ENCODE assay signal across 8 cellular contexts in the genomic region with DNA sequence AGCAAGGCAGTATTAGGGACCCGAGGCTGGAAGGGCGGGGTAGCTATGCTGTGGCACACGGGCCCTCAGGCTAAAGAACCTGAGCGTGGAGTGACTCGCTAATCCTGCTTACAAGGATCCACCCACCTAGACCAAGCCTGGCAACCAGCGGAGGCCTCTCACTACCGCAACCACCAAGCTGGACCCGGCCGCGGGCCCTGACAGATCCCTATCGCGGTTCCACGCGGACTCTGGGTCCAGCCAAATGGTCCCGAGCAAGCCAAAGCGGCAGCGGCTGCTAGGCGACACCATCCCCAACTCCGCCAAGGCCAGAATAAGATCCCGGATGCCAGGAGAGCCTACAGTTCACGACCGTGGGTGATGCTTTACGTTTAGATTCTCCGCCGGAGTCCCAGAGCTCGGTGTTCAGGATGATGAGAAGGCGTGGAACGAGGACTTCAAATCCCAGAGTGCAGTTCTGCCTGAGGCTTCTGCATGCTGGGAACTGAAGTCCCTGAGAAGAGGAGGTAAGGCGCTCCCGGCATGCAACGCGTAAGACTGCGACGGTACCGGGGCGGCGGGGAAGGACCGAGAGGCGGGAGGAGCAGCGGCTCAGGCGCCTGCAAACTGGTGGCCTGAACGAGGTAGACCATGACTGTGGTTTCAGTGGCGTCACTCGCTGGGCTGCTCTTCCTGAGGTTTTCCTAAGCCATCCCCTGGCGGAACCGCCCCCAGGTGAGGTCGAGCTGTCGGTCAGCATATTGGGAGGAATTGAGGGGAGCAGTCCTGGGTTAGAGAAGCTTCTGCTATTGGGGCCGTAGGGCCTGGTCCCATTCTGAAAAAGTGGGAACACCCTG. TPM values are rescaled to one million over a fixed set of nuclear protein-coding genes. Genes with fewer than 3 reads are reported as not detected.
DNase-seq lines count a peak whose midpoint lies in the region; ATAC-seq, FAIRE-seq and TF ChIP-seq lines count a peak whose summit lies in the region.

A gene with protein sequence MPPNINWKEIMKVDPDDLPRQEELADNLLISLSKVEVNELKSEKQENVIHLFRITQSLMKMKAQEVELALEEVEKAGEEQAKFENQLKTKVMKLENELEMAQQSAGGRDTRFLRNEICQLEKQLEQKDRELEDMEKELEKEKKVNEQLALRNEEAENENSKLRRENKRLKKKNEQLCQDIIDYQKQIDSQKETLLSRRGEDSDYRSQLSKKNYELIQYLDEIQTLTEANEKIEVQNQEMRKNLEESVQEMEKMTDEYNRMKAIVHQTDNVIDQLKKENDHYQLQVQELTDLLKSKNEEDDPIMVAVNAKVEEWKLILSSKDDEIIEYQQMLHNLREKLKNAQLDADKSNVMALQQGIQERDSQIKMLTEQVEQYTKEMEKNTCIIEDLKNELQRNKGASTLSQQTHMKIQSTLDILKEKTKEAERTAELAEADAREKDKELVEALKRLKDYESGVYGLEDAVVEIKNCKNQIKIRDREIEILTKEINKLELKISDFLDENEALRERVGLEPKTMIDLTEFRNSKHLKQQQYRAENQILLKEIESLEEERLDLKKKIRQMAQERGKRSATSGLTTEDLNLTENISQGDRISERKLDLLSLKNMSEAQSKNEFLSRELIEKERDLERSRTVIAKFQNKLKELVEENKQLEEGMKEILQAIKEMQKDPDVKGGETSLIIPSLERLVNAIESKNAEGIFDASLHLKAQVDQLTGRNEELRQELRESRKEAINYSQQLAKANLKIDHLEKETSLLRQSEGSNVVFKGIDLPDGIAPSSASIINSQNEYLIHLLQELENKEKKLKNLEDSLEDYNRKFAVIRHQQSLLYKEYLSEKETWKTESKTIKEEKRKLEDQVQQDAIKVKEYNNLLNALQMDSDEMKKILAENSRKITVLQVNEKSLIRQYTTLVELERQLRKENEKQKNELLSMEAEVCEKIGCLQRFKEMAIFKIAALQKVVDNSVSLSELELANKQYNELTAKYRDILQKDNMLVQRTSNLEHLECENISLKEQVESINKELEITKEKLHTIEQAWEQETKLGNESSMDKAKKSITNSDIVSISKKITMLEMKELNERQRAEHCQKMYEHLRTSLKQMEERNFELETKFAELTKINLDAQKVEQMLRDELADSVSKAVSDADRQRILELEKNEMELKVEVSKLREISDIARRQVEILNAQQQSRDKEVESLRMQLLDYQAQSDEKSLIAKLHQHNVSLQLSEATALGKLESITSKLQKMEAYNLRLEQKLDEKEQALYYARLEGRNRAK (N-terminal part only) (minus strand): TSS at position 315 of the 836 bp plus-strand sequence. CDS start 781 bp downstream, outside the sequence.
Gene TMTC3 (plus strand): TSS at position 534 of the 836 bp plus-strand sequence. CDS start 6,009 bp downstream, outside the sequence.

- WGBS in HepG2 (ENCODE audit: low lambda C conversion rate): 3% methylated on average over 6 of the region's 49 CpGs

- peak within 1 kb of the TSS; percentile 78 for H3K4me2 ChIP-seq in HepG2 (ENCODE audit: low read depth, low read length)

- intact Hi-C loops in HepG2 (cut with micrococcal nuclease; ENCODE audit: unreplicated experiment): loop anchor here (5.0 to 10.0 kb wide), 5 partner anchors 35 to 873 kb away; a partner anchor contains a TSS

- FAIRE-seq in HepG2 (lab: Jason Lieb, UNC): peak; percentile 99

- H3K27me3 Mint-ChIP-seq in CD4-positive, CD25-positive, alpha-beta regulatory T cell: no peaks in the 10 kb centered on the region

- peak within 1 kb of the TSS; percentile 69 for H3K9ac ChIP-seq in HepG2 (ENCODE audit: insufficient read depth, low read depth, low read length)

- TF ChIP-seq EP300 in HepG2 (IDR thresholded peaks at IDR 0.05; ENCODE audit: low read depth in 2 of 2, low read length in 2 of 2) (0 out of 4 replicates have a peak, but pooled peaks of 1 of the 2 experiments have one; percentile 12), HepG2 (CRISPR knock-in tag; IDR thresholded peaks at IDR 0.05; ENCODE audit: borderline replicate concordance) (no peak)

- POLR2A ChIA-PET in HepG2 (lab: Yijun Ruan, JAX): interaction anchor here (0.6 to 1.4 kb wide), 4 partner anchors 11 to 109 kb away, joined by 3 to 5 read pairs (median 4); a partner anchor contains a TSS

- peak within 1 kb of the TSS; percentile 92 to 96 (median 94) for H3K4me3 Mint-ChIP-seq in CD4-positive, CD25-positive, alpha-beta regulatory T cell

- H3K27ac Mint-ChIP-seq in CD4-positive, CD25-positive, alpha-beta regulatory T cell: peak within 1 kb of the TSS; percentile 91 to 99 (median 98)

- TF ChIP-seq RAD21 in HepG2 (CRISPR knock-in tag; IDR thresholded peaks at IDR 0.05): no peak

- H3K36me3 Mint-ChIP-seq in CD4-positive, CD25-positive, alpha-beta regulatory T cell: peaks cover 21% of the 10 kb centered on the region

- peak within 1 kb of the TSS; percentile 48 for H2AFZ ChIP-seq in HepG2 (ENCODE audit: low read length)

- peak; percentile 95 to 97 for ATAC-seq in CD4-positive, CD25-positive, alpha-beta regulatory T cell (ENCODE audit: low read depth in 2 of 2)
- ATAC-seq in GM19438 (IDR thresholded peaks at IDR 0.05; ENCODE audit: low read depth, unreplicated experiment) (peak; percentile 92), HG03571 (IDR thresholded peaks at IDR 0.05; ENCODE audit: unreplicated experiment) (peak; percentile 94), HepG2 (peak; percentile 97)

- peak; percentile 93 to 99 (median 95) for DNase-seq in CD4-positive, CD25-positive, alpha-beta regulatory T cell
- DNase-seq in NCI-H774 (lab: John Stamatoyannopoulos, UW): peak; percentile 99
- peak; percentile 90 to 93 for DNase-seq in activated CD4-positive, alpha-beta T cell treated with anti-CD3 and anti-CD28 coated beads, Interleukin-2, amount 50 U/mL, for 48 hours
- peak; percentile 95 to 99 for DNase-seq in dermis microvascular lymphatic vessel endothelial cell (ENCODE audit: low read depth in 2 of 2)
- DNase-seq in HepG2 (ENCODE audit: low spot score): peak; percentile 99
- peak; percentile 79 to 81 for DNase-seq in stimulated activated CD4-positive, alpha-beta T cell treated with anti-CD3 and anti-CD28 coated beads, Interleukin-2, amount 100 ng/mL, for 48 hours

- TF ChIP-seq POLR2A in HepG2 (IDR thresholded peaks at IDR 0.05; ENCODE audit: insufficient read depth in 1 of 2, low read depth in 2 of 2, low read length in 2 of 2): peak; percentile 47 to 62; a peak in 3 of 4 replicates

- H3K4me1 ChIP-seq in CD4-positive, CD25-positive, alpha-beta regulatory T cell (ENCODE audit: control insufficient read depth, insufficient read depth, low read length, poor library complexity, severe bottlenecking): peaks cover 28% of the 10 kb centered on the region
- H3K4me1 ChIP-seq in HepG2 (ENCODE audit: insufficient read depth, low read length): peaks cover 34% of the 10 kb centered on the region

- in situ Hi-C loops in HepG2 (cut with HindIII; ENCODE audit: extremely low pct_ligation_motif_present, low pct_unique_long_range_greater_than_20kb): loop anchor here (25.0 kb wide), 1 partner anchor 845 kb away; no protein-coding TSS in a partner anchor

- H3K9me3 ChIP-seq in CD4-positive, CD25-positive, alpha-beta regulatory T cell (ENCODE audit: control insufficient read depth in 2 of 2, low read length in 2 of 2): no peaks in the 10 kb centered on the region
- no peaks in the 10 kb centered on the region for H3K9me3 ChIP-seq in HepG2 (ENCODE audit: low read length)

- H3K36me3 ChIP-seq in CD4-positive, CD25-positive, alpha-beta regulatory T cell (ENCODE audit: control insufficient read depth, insufficient read depth, low read length): peaks cover 10% of the 10 kb centered on the region
- no peaks in the 10 kb centered on the region for H3K36me3 ChIP-seq in HepG2 (replicated peaks in 1 of 2; ENCODE audit: control insufficient read depth in 1 of 2, insufficient read depth in 2 of 2, low read length in 2 of 2)

- no peaks in the 10 kb centered on the region for H3K27me3 ChIP-seq in CD4-positive, CD25-positive, alpha-beta regulatory T cell (ENCODE audit: control insufficient read depth, insufficient read depth, low read length)
- H3K27me3 ChIP-seq in HepG2 (ENCODE audit: control insufficient read depth in 1 of 2, insufficient read depth in 2 of 2, low read length in 2 of 2): no peaks in the 10 kb centered on the region; a peak in 1 of 5 replicates

- H3K4me3 ChIP-seq in CD4-positive, CD25-positive, alpha-beta regulatory T cell (ENCODE audit: low read depth, low read length): peak within 1 kb of the TSS; percentile 92
- peak within 1 kb of the TSS; percentile 73 to 86 (median 75) for H3K4me3 ChIP-seq in HepG2 (replicated peaks in 1 of 3; ENCODE audit: insufficient read depth in 1 of 3, low read depth in 2 of 3, low read length in 3 of 3)

- peaks cover 11% of the 10 kb centered on the region for H3K79me2 ChIP-seq in HepG2 (ENCODE audit: insufficient read depth, low read length)

- H4K20me1 ChIP-seq in HepG2 (ENCODE audit: insufficient read depth, low read length): no peaks in the 10 kb centered on the region

- no peak for TF ChIP-seq CTCF in HepG2 (CRISPR knock-in tag; IDR thresholded peaks at IDR 0.05)

- H3K4me1 Mint-ChIP-seq in CD4-positive, CD25-positive, alpha-beta regulatory T cell: peaks cover 23 to 60% (median 47%) of the 10 kb centered on the region in 4 donors

- CTCF ChIA-PET in HepG2 (lab: Yijun Ruan, JAX; ENCODE audit: low intra/inter-chr PET ratio, low total read pairs): no interaction called here

- no TSS peak for BruUV-seq in HepG2 (replicated peaks; lab: Mats Ljungman, UMichigan)

- H3K9me3 Mint-ChIP-seq in CD4-positive, CD25-positive, alpha-beta regulatory T cell: no peaks in the 10 kb centered on the region

- H3K27ac ChIP-seq in CD4-positive, CD25-positive, alpha-beta regulatory T cell (ENCODE audit: insufficient read depth, low read length, poor library complexity, severe bottlenecking): peak within 1 kb of the TSS; percentile 88
- H3K27ac ChIP-seq in HepG2 (ENCODE audit: extremely low read length, insufficient read depth, low read length): peak within 1 kb of the TSS; percentile 68

RNA-seq across cellular contexts. Expression of the first gene that starts in this region (rescaled TPM):
- total RNA-seq in CD4-positive, CD25-positive, alpha-beta regulatory T cell: 16.7 TPM
- 1 to 10 TPM; 2.1 to 6.7 (median 4.1) TPM for polyA plus RNA-seq in CD4-positive, CD25-positive, alpha-beta regulatory T cell
- 2.8 and 6.2 TPM in 2 replicates for total RNA-seq in dermis microvascular lymphatic vessel endothelial cell
- 10.8 and 13.2 TPM in 2 replicates for total RNA-seq in HepG2 (2016; rRNA removed; fragmentation: Illumina TruSeq; extraction: Trizol)
- 2.0 and 2.2 TPM in 2 replicates for total RNA-seq in HepG2 (2016; cell fraction: cytosol; rRNA removed; fragmentation: Illumina TruSeq; extraction: Trizol; ENCODE audit: low read depth)
- 9.7 and 9.8 TPM in 2 replicates for total RNA-seq in HepG2 (2016; cell fraction: insoluble cytoplasmic fraction; rRNA removed; fragmentation: Illumina TruSeq; extraction: Trizol)
- 3.1 and 4.5 TPM in 2 replicates for total RNA-seq in HepG2 (2016; cell fraction: membrane; rRNA removed; fragmentation: Illumina TruSeq; extraction: Trizol)
- total RNA-seq in HepG2 (2016; cell fraction: nucleus; rRNA removed; fragmentation: Illumina TruSeq; extraction: Trizol): 23.2 and 24.7 TPM in 2 replicates
- 2.4 TPM in 2 replicates for polyA plus RNA-seq in HepG2 (2011; rRNA removed)
- polyA plus RNA-seq in HepG2 (2011; cell fraction: cytosol; rRNA removed): 1.9 and 2.8 TPM in 2 replicates
- polyA plus RNA-seq in HepG2 (2011; cell fraction: nucleus; rRNA removed): 11.0 and 11.1 TPM in 2 replicates
- polyA plus RNA-seq in HepG2 (2012): 4.3 and 4.8 TPM in 2 replicates
- polyA plus RNA-seq in HepG2 (2016; cell fraction: cytosol; fragmentation: Illumina TruSeq; extraction: Trizol; ENCODE audit: low read depth): 0.49 and 0.53 TPM in 2 replicates
- polyA plus RNA-seq in HepG2 (2016; cell fraction: insoluble cytoplasmic fraction; fragmentation: Illumina TruSeq; extraction: Trizol; ENCODE audit: low read depth): 7.8 and 10.1 TPM in 2 replicates
- polyA plus RNA-seq in HepG2 (2016; cell fraction: membrane; fragmentation: Illumina TruSeq; extraction: Trizol; ENCODE audit: low read depth): 0.85 and 1.5 TPM in 2 replicates
- 15.0 and 17.1 TPM in 2 replicates for polyA plus RNA-seq in HepG2 (2016; cell fraction: nucleus; fragmentation: Illumina TruSeq; extraction: Trizol; ENCODE audit: insufficient read depth, low read depth)
- 2.2 and 3.1 TPM in 2 replicates for polyA minus RNA-seq in HepG2 (2011; rRNA and poly(A)+ RNA removed; ENCODE audit: low replicate concordance)
- polyA minus RNA-seq in HepG2 (2011; cell fraction: cytosol; rRNA and poly(A)+ RNA removed): 3.3 and 4.1 TPM in 2 replicates
- 40.8 and 41.8 TPM in 2 replicates for polyA minus RNA-seq in HepG2 (2011; cell fraction: nucleus; rRNA and poly(A)+ RNA removed)

RNA-seq across cellular contexts. Expression of gene TMTC3, which starts in this region (rescaled TPM):
- total RNA-seq in CD4-positive, CD25-positive, alpha-beta regulatory T cell: 9.2 TPM
- 1 to 10 TPM; 1.4 to 4.0 (median 3.2) TPM for polyA plus RNA-seq in CD4-positive, CD25-positive, alpha-beta regulatory T cell
- total RNA-seq in dermis microvascular lymphatic vessel endothelial cell (19.7 and 20.4 TPM in 2 replicates), HepG2 (2016; rRNA removed; fragmentation: Illumina TruSeq; extraction: Trizol) (18.6 and 22.5 TPM in 2 replicates)
- 5.6 and 7.3 TPM in 2 replicates for total RNA-seq in HepG2 (2016; cell fraction: cytosol; rRNA removed; fragmentation: Illumina TruSeq; extraction: Trizol; ENCODE audit: low read depth)
- total RNA-seq in HepG2 (2016; cell fraction: insoluble cytoplasmic fraction; rRNA removed; fragmentation: Illumina TruSeq; extraction: Trizol): 18.4 and 24.0 TPM in 2 replicates
- total RNA-seq in HepG2 (2016; cell fraction: membrane; rRNA removed; fragmentation: Illumina TruSeq; extraction: Trizol): 8.7 and 11.5 TPM in 2 replicates
- total RNA-seq in HepG2 (2016; cell fraction: nucleus; rRNA removed; fragmentation: Illumina TruSeq; extraction: Trizol): 22.3 and 26.5 TPM in 2 replicates
- 4.2 and 6.3 TPM in 2 replicates for polyA plus RNA-seq in HepG2 (2011; rRNA removed)
- polyA plus RNA-seq in HepG2 (2011; cell fraction: cytosol; rRNA removed): 1.8 and 3.5 TPM in 2 replicates
- polyA plus RNA-seq in HepG2 (2011; cell fraction: nucleus; rRNA removed): 0.84 and 1.2 TPM in 2 replicates
- polyA plus RNA-seq in HepG2 (2012): 3.4 and 4.2 TPM in 2 replicates
- polyA plus RNA-seq in HepG2 (2016; cell fraction: cytosol; fragmentation: Illumina TruSeq; extraction: Trizol; ENCODE audit: low read depth): 0.27 and 0.31 TPM in 2 replicates
- polyA plus RNA-seq in HepG2 (2016; cell fraction: insoluble cytoplasmic fraction; fragmentation: Illumina TruSeq; extraction: Trizol; ENCODE audit: low read depth): 5.5 and 6.0 TPM in 2 replicates
- 0.89 and 1.1 TPM in 2 replicates for polyA plus RNA-seq in HepG2 (2016; cell fraction: membrane; fragmentation: Illumina TruSeq; extraction: Trizol; ENCODE audit: low read depth)
- polyA plus RNA-seq in HepG2 (2016; cell fraction: nucleus; fragmentation: Illumina TruSeq; extraction: Trizol; ENCODE audit: insufficient read depth, low read depth): 12.1 and 12.7 TPM in 2 replicates
- polyA minus RNA-seq in HepG2 (2011; rRNA and poly(A)+ RNA removed; ENCODE audit: low replicate concordance): 18.8 and 31.6 TPM in 2 replicates
- 19.4 and 20.7 TPM in 2 replicates for polyA minus RNA-seq in HepG2 (2011; cell fraction: cytosol; rRNA and poly(A)+ RNA removed)
- 8.9 and 12.7 TPM in 2 replicates for polyA minus RNA-seq in HepG2 (2011; cell fraction: nucleus; rRNA and poly(A)+ RNA removed)

Comparison
In these comparisons a context has a peak if more than half of its experiments do, and no peak if none do; other contexts are left out.
1. Peak in every context shown above with its lines: DNase-seq, ATAC-seq, H3K4me3 ChIP-seq and H3K27ac ChIP-seq.